In genomic region chr20:62138912-62139311, GRCh38 we compare ENCODE assay signal across 29 cellular contexts. TPM values are rescaled to one million over a fixed set of nuclear protein-coding genes. Genes with fewer than 3 reads are reported as not detected.
DNase-seq lines count a peak whose midpoint lies in the region; ATAC-seq, FAIRE-seq and TF ChIP-seq lines count a peak whose summit lies in the region.
"Had no signal": no experiment of that assay in that cellular context is flagged by ENCODE, and none has a peak within 500 bp of the region (broad histone marks: within the 10 kb centered on the region; RNA-seq: fewer than 3 reads in every experiment).

No MANE protein-coding gene starts in this region.

- intact Hi-C loops in HCT116 (cut with micrococcal nuclease) (no loop called here), psoas muscle (cut with DNase I) (loop anchor here (5.0 kb wide), 4 partner anchors 72 to 127 kb away; partner anchors contain the start of gene TAF4 (in 1 of the 2)), prostate gland (cut with DNase I) (loop anchor here (5.0 kb wide), 1 partner anchor 127 kb away; no protein-coding TSS in a partner anchor)

- H4K20me1 ChIP-seq in HCT116 (ENCODE audit: insufficient read depth): peaks cover 25% of the 10 kb centered on the region; the same call in 1 of the 2 replicates
- H4K20me1 ChIP-seq in astrocyte (ENCODE audit: insufficient read depth, low read length): peaks cover 84% of the 10 kb centered on the region

- ATAC-seq in HCT116 (no peak), psoas muscle (no peak), GM21526 (IDR thresholded peaks at IDR 0.05; ENCODE audit: low FRiP score, unreplicated experiment) (no peak)
- ATAC-seq: activated T-cell treated with anti-CD3 and anti-CD28 coated beads, Interleukin-2, amount 50 U/mL, for 4 hours; gastroesophageal sphincter; left colon had no signal

- RAD21 ChIA-PET in HCT116 (lab: Charles Lee; ENCODE audit: low non-redundant PET in 1 of 2, low total read pairs in 2 of 2, uncharacterized antibody in 2 of 2, unreplicated experiment in 2 of 2): no interaction called here

- H3K27me3 Mint-ChIP-seq in activated T-cell treated with anti-CD3 and anti-CD28 coated beads, Interleukin-2, amount 50 U/mL, for 24 hours: no peaks in the 10 kb centered on the region
- H3K27me3 Mint-ChIP-seq in astrocyte (ENCODE audit: low read depth, unreplicated experiment): no peaks in the 10 kb centered on the region
- H3K27me3 Mint-ChIP-seq: dendritic cell treated with granulocyte-macrophage colony-stimulating factor and Interleukin-4, amounts not matched to agents 40 ng/mL and 50 ng/mL, for 4 days had no signal

- 90 to 91% (median 91%) methylated on average over 10 of the region's 10 CpGs for WGBS in psoas muscle, 3 donors
- 91% methylated on average over 10 of the region's 10 CpGs for WGBS in prostate gland

- TF ChIP-seq CTCF in HCT116 (IDR thresholded peaks at IDR 0.05 in 2 of 3, conservative IDR thresholded peaks at IDR 0.05 in 1 of 3; ENCODE audit: borderline replicate concordance in 1 of 3, insufficient read depth in 1 of 3, low read depth in 2 of 3, low read length in 2 of 3) (no peak), astrocyte (IDR thresholded peaks at IDR 0.05; ENCODE audit: insufficient read depth, low read depth, low read length) (no peak), psoas muscle (IDR thresholded peaks at IDR 0.05) (no peak), prostate gland (IDR thresholded peaks at IDR 0.05) (no peak)

- H3K4me3 Mint-ChIP-seq in activated T-cell treated with anti-CD3 and anti-CD28 coated beads, Interleukin-2, amount 50 U/mL, for 24 hours: no peak overlapping the region
- peak overlapping the region; percentile 20 for H3K4me3 Mint-ChIP-seq in astrocyte (ENCODE audit: unreplicated experiment)
- H3K4me3 Mint-ChIP-seq: activated T-cell treated with anti-CD3 and anti-CD28 coated beads, Interleukin-2, amount 50 U/mL, for 4 hours; dendritic cell treated with granulocyte-macrophage colony-stimulating factor and Interleukin-4, amounts not matched to agents 40 ng/mL and 50 ng/mL, for 4 days; immature natural killer cell had no signal

- H3K36me3 ChIP-seq in HCT116 (ENCODE audit: control insufficient read depth in 1 of 2, insufficient read depth in 2 of 2, low read length in 2 of 2): peaks cover 47 to 62% of the 10 kb centered on the region in 2 experiments
- H3K36me3 ChIP-seq in astrocyte (ENCODE audit: insufficient read depth, low read length): peaks cover 56% of the 10 kb centered on the region
- H3K36me3 ChIP-seq in psoas muscle (ENCODE audit: insufficient read depth in 1 of 2, low read depth in 1 of 2): peaks cover 16 to 77% of the 10 kb centered on the region in 2 donors
- H3K36me3 ChIP-seq in prostate gland: peaks cover 19 to 23% of the 10 kb centered on the region in 2 donors

- H3K4me2 ChIP-seq in HCT116 (ENCODE audit: low read length): no peak overlapping the region
- H3K4me2 ChIP-seq in astrocyte (ENCODE audit: low read length): no peak overlapping the region

- no peak overlapping the region for H3K4me3 ChIP-seq in HCT116 (replicated peaks in 1 of 2; ENCODE audit: low read depth in 1 of 2, low read length in 2 of 2)
- H3K4me3 ChIP-seq in astrocyte (ENCODE audit: insufficient read depth, low read depth, low read length): no peak overlapping the region
- no peak overlapping the region for H3K4me3 ChIP-seq in psoas muscle
- H3K4me3 ChIP-seq in prostate gland: no peak overlapping the region
- H3K4me3 ChIP-seq: gastroesophageal sphincter, SJCRH30, stomach, tibial artery had no signal

- no peak for FAIRE-seq in astrocyte (lab: Jason Lieb, UNC)
- FAIRE-seq: A204.1, RCC 7860, TTC549 had no signal

- CTCF ChIA-PET in HCT116 (lab: Charles Lee): no interaction called here

- no peak for TF ChIP-seq RAD21 in HCT116 (IDR thresholded peaks at IDR 0.05; ENCODE audit: low read depth)

- no peak overlapping the region for H3K27ac ChIP-seq in HCT116 (ENCODE audit: low read depth, low read length)
- H3K27ac ChIP-seq in astrocyte (ENCODE audit: low read depth, low read length): no peak overlapping the region
- H3K27ac ChIP-seq in psoas muscle: peak overlapping the region; percentile 67
- no peak overlapping the region for H3K27ac ChIP-seq in prostate gland
- H3K27ac ChIP-seq: SJCRH30, tibial artery had no signal

- POLR2A ChIA-PET in HCT116 (lab: Charles Lee): no interaction called here

- no peaks in the 10 kb centered on the region for H3K9me3 ChIP-seq in HCT116 (ENCODE audit: control insufficient read depth in 1 of 2, insufficient read depth in 1 of 2, low read depth in 1 of 2, low read length in 2 of 2)
- H3K9me3 ChIP-seq in astrocyte (ENCODE audit: insufficient read depth, low read depth, low read length): no peaks in the 10 kb centered on the region
- H3K9me3 ChIP-seq in psoas muscle: no peaks in the 10 kb centered on the region
- no peaks in the 10 kb centered on the region for H3K9me3 ChIP-seq in prostate gland
- H3K9me3 ChIP-seq: gastroesophageal sphincter, SJCRH30, stomach, tibial artery had no signal

- H2AFZ ChIP-seq in HCT116 (ENCODE audit: low read depth, low read length, poor library complexity, severe bottlenecking): no peak overlapping the region
- H2AFZ ChIP-seq in astrocyte (ENCODE audit: low read depth, low read length): no peak overlapping the region

- no peak for DNase-seq in activated T-cell treated with anti-CD3 and anti-CD28 coated beads, Interleukin-2, amount 50 U/mL, for 24 hours
- DNase-seq in activated T-cell treated with anti-CD3 and anti-CD28 coated beads for 4 hours: no peak
- no peak for DNase-seq in HCT116 (ENCODE audit: low read depth, low spot score)
- DNase-seq in astrocyte (ENCODE audit: low read depth): no peak
- no peak for DNase-seq in psoas muscle
- DNase-seq in NCI-H128 (lab: John Stamatoyannopoulos, UW; ENCODE audit: unreplicated experiment): no peak
- DNase-seq in prostate gland (ENCODE audit: low spot score): no peak
- DNase-seq: activated CD4-positive, CD25-positive, alpha-beta regulatory T cell treated with anti-CD3 and anti-CD28 coated beads, Interleukin-2, amount 50 U/mL, for 72 hours; activated T-cell treated with anti-CD3 and anti-CD28 coated beads, Interleukin-2, amount 50 U/mL, for 4 hours; amygdala; H7; hypothalamus; immature natural killer cell; KBM-7; left colon; NCI-H1417; NCI-H2081; NCI-H226; NCI-H69; SJCRH30; stomach; T-helper 1 cell; tibial artery had no signal

- BruUV-seq in HCT116 (replicated peaks; lab: Mats Ljungman, UMichigan): no TSS peak

- H3K4me1 Mint-ChIP-seq in activated T-cell treated with anti-CD3 and anti-CD28 coated beads, Interleukin-2, amount 50 U/mL, for 24 hours (ENCODE audit: low read depth): peaks cover 55% of the 10 kb centered on the region
- peaks cover 14% of the 10 kb centered on the region for H3K4me1 Mint-ChIP-seq in astrocyte (ENCODE audit: low read depth, unreplicated experiment)

- H3K27ac Mint-ChIP-seq in activated T-cell treated with anti-CD3 and anti-CD28 coated beads, Interleukin-2, amount 50 U/mL, for 24 hours: peak overlapping the region; percentile 84
- H3K27ac Mint-ChIP-seq in astrocyte (ENCODE audit: unreplicated experiment): no peak overlapping the region
- H3K27ac Mint-ChIP-seq: dendritic cell treated with granulocyte-macrophage colony-stimulating factor and Interleukin-4, amounts not matched to agents 40 ng/mL and 50 ng/mL, for 4 days had no signal

- no peaks in the 10 kb centered on the region for H3K27me3 ChIP-seq in HCT116 (ENCODE audit: insufficient read depth, low read length)
- no peaks in the 10 kb centered on the region for H3K27me3 ChIP-seq in astrocyte (ENCODE audit: insufficient read depth, low read length)
- H3K27me3 ChIP-seq in psoas muscle (ENCODE audit: insufficient read depth in 3 of 3, low read length in 2 of 3): no peaks in the 10 kb centered on the region
- H3K27me3 ChIP-seq in prostate gland (replicated peaks; ENCODE audit: insufficient read depth): no peaks in the 10 kb centered on the region
- H3K27me3 ChIP-seq: gastroesophageal sphincter, SJCRH30, stomach, tibial artery had no signal

- TF ChIP-seq POLR2A in HCT116 (IDR thresholded peaks at IDR 0.05; ENCODE audit: borderline replicate concordance, extremely low read depth, insufficient read depth, insufficient read length) (no peak), prostate gland (IDR thresholded peaks at IDR 0.05) (no peak)

- no peak overlapping the region for H3K9ac ChIP-seq in HCT116 (ENCODE audit: low read length)
- no peak overlapping the region for H3K9ac ChIP-seq in astrocyte (ENCODE audit: low read length)

- peaks cover 55% of the 10 kb centered on the region for H3K79me2 ChIP-seq in HCT116 (ENCODE audit: insufficient read depth, low read length)
- H3K79me2 ChIP-seq in astrocyte (ENCODE audit: insufficient read depth, low read length): peaks cover 60% of the 10 kb centered on the region

- H3K9me3 Mint-ChIP-seq in activated T-cell treated with anti-CD3 and anti-CD28 coated beads, Interleukin-2, amount 50 U/mL, for 24 hours: no peaks in the 10 kb centered on the region
- H3K9me3 Mint-ChIP-seq in astrocyte (ENCODE audit: unreplicated experiment): no peaks in the 10 kb centered on the region
- H3K9me3 Mint-ChIP-seq: activated T-cell treated with anti-CD3 and anti-CD28 coated beads, Interleukin-2, amount 50 U/mL, for 4 hours; dendritic cell treated with granulocyte-macrophage colony-stimulating factor and Interleukin-4, amounts not matched to agents 40 ng/mL and 50 ng/mL, for 4 days; immature natural killer cell had no signal

- peaks cover 7 to 11% of the 10 kb centered on the region in 2 experiments for H3K4me1 ChIP-seq in HCT116 (ENCODE audit: control insufficient read depth in 1 of 2, insufficient read depth in 2 of 2, low read length in 2 of 2)
- H3K4me1 ChIP-seq in astrocyte (ENCODE audit: insufficient read depth, low read length): peaks cover 13% of the 10 kb centered on the region
- peaks cover 31% of the 10 kb centered on the region for H3K4me1 ChIP-seq in psoas muscle
- peaks cover 6% of the 10 kb centered on the region for H3K4me1 ChIP-seq in prostate gland (replicated peaks)

- H3K9me2 ChIP-seq in HCT116 (ENCODE audit: insufficient read depth): no peaks in the 10 kb centered on the region

- peaks cover 85% of the 10 kb centered on the region for H3K36me3 Mint-ChIP-seq in activated T-cell treated with anti-CD3 and anti-CD28 coated beads, Interleukin-2, amount 50 U/mL, for 24 hours (ENCODE audit: low read depth)
- H3K36me3 Mint-ChIP-seq in astrocyte (ENCODE audit: low read depth, unreplicated experiment): peaks cover 17% of the 10 kb centered on the region

RNA-seq across cellular contexts. Expression of gene PSMA7, which starts 4.3 kb away (rescaled TPM):
- total RNA-seq in HCT116 (2021; ENCODE audit: unreplicated experiment): 364 TPM
- 399 and 428 TPM in 2 replicates for polyA plus RNA-seq in HCT116 (2012)
- 284 and 324 TPM in 2 replicates for total RNA-seq in astrocyte
- 100 to 1,000 TPM; 307 to 499 (median 459) TPM for total RNA-seq in psoas muscle
- polyA plus RNA-seq in psoas muscle: 1,000 to 10,000 TPM in 1 of 3 donors, 100 to 1,000 TPM in 2; 652 to 1,146 (median 986) TPM
- 100 to 1,000 TPM; 176 to 250 TPM for total RNA-seq in prostate gland

RNA-seq across cellular contexts. Expression of gene SS18L1, which starts 4.7 kb away (rescaled TPM):
- 28.1 TPM for total RNA-seq in HCT116 (2021; ENCODE audit: unreplicated experiment)
- polyA plus RNA-seq in HCT116 (2012): 16.7 and 20.6 TPM in 2 replicates
- total RNA-seq in astrocyte: 13.2 and 16.3 TPM in 2 replicates
- total RNA-seq in psoas muscle: 10 to 100 TPM; 10.2 to 18.0 (median 13.2) TPM
- 10 to 100 TPM; 10.1 to 12.7 (median 10.3) TPM for polyA plus RNA-seq in psoas muscle
- 10 to 100 TPM; 17.9 to 32.7 TPM for total RNA-seq in prostate gland

RNA-seq across cellular contexts. Expression of gene LSM14B, which starts 16.6 kb away (rescaled TPM):
- total RNA-seq in HCT116 (2021; ENCODE audit: unreplicated experiment): 51.3 TPM
- polyA plus RNA-seq in HCT116 (2012): 37.7 and 38.4 TPM in 2 replicates
- 24.9 and 27.1 TPM in 2 replicates for total RNA-seq in astrocyte
- total RNA-seq in psoas muscle: 10 to 100 TPM; 52.4 to 67.0 (median 60.8) TPM
- polyA plus RNA-seq in psoas muscle: 10 to 100 TPM; 26.4 to 54.2 (median 39.6) TPM
- total RNA-seq in prostate gland: 10 to 100 TPM; 39.7 to 87.1 TPM

RNA-seq across cellular contexts. Expression of gene MTG2, which starts 43.9 kb away (rescaled TPM):
- total RNA-seq in HCT116 (2021; ENCODE audit: unreplicated experiment) (43.3 TPM), astrocyte (26.6 and 31.5 TPM in 2 replicates), psoas muscle (10 to 100 TPM; 29.5 to 56.5 (median 39.6) TPM), prostate gland (10 to 100 TPM; 40.0 to 53.0 TPM)
- 24.6 and 28.4 TPM in 2 replicates for polyA plus RNA-seq in HCT116 (2012)
- 10 to 100 TPM; 25.0 to 56.2 (median 46.7) TPM for polyA plus RNA-seq in psoas muscle
